Comparison of ENCODE assay signal across 15 cellular contexts in genomic region chr4:8032381-8032780, GRCh38.
DNase-seq lines count a peak whose midpoint lies in the region; ATAC-seq and TF ChIP-seq lines count a peak whose summit lies in the region.
"Had no signal": no experiment of that assay in that cellular context is flagged by ENCODE, and none has a peak within 500 bp of the region (broad histone marks: within the 10 kb centered on the region; RNA-seq: fewer than 3 reads in every experiment).

No MANE protein-coding gene starts in this region.

- no peaks in the 10 kb centered on the region for H3K9me3 Mint-ChIP-seq in neural progenitor cell
- H3K9me3 Mint-ChIP-seq: CD8-positive, alpha-beta T cell had no signal

- H3K4me1 Mint-ChIP-seq in neural progenitor cell = peaks cover 3% of the 10 kb centered on the region

- H3K27ac ChIP-seq in right cardiac atrium (ENCODE audit: low read length) (no peak overlapping the region), left ventricle myocardium inferior (replicated peaks) (no peak overlapping the region), neural progenitor cell (no peak overlapping the region), upper lobe of right lung (no peak overlapping the region)
- H3K27ac ChIP-seq: C4-2B had no signal

- DNase-seq in NCI-H1417 (lab: John Stamatoyannopoulos, UW) (peak in 2 of 3 experiments; percentile 11 to 18), NCI-H1417 treated with DMSO at 0.1 percent for 48 hours (lab: John Stamatoyannopoulos, UW) (no peak), right cardiac atrium (peak in 2 of 3 donors; percentile 26 to 34), left ventricle myocardium inferior (no peak), neural progenitor cell (ENCODE audit: low spot score) (no peak), upper lobe of right lung (peak; percentile 56)
- DNase-seq in activated naive CD4-positive, alpha-beta T cell treated with Interleukin-2 at 50 U/mL for 16 hours = no peak
- DNase-seq: 8988T; CD8-positive, alpha-beta T cell; COR-L47; DMS53; GF-D8 had no signal

- H2AFZ ChIP-seq in neural progenitor cell (replicated peaks) = no peak overlapping the region

- H4K20me1 ChIP-seq in neural progenitor cell (ENCODE audit: low read depth) = no peaks in the 10 kb centered on the region

- H3K36me3 Mint-ChIP-seq in neural progenitor cell = no peaks in the 10 kb centered on the region
- H3K36me3 Mint-ChIP-seq: CD8-positive, alpha-beta T cell had no signal

- H3K4me3 ChIP-seq in right cardiac atrium (ENCODE audit: low read length) (no peak overlapping the region), left ventricle myocardium inferior (no peak overlapping the region), neural progenitor cell (no peak overlapping the region), upper lobe of right lung (no peak overlapping the region)
- H3K4me3 ChIP-seq: HAP-1 had no signal

- 86% methylated on average over 23 of the region's 23 CpGs for WGBS in right cardiac atrium

- H3K9ac ChIP-seq in neural progenitor cell = no peak overlapping the region

- intact Hi-C loops in right cardiac atrium (cut with DNase I) (no loop called here), left ventricle myocardium inferior (cut with micrococcal nuclease) (no loop called here), upper lobe of right lung (cut with DNase I) (no loop called here)

- no peak overlapping the region for H3K4me3 Mint-ChIP-seq in neural progenitor cell
- H3K4me3 Mint-ChIP-seq: CD8-positive, alpha-beta T cell had no signal

- no peaks in the 10 kb centered on the region for H3K79me2 ChIP-seq in neural progenitor cell (ENCODE audit: low read depth)

- no peak for TF ChIP-seq CTCF in left ventricle myocardium inferior (IDR thresholded peaks at IDR 0.05; ENCODE audit: borderline replicate concordance)
- no peak for TF ChIP-seq CTCF in neural progenitor cell (IDR thresholded peaks at IDR 0.05)
- no peak for TF ChIP-seq CTCF in upper lobe of right lung (IDR thresholded peaks at IDR 0.05)

- H3K4me1 ChIP-seq in right cardiac atrium (ENCODE audit: control insufficient read depth, insufficient read depth, low read length) = no peaks in the 10 kb centered on the region
- H3K4me1 ChIP-seq in left ventricle myocardium inferior = no peaks in the 10 kb centered on the region
- no peaks in the 10 kb centered on the region for H3K4me1 ChIP-seq in neural progenitor cell
- no peaks in the 10 kb centered on the region for H3K4me1 ChIP-seq in upper lobe of right lung
- H3K4me1 ChIP-seq: HAP-1 had no signal

- no peaks in the 10 kb centered on the region for H3K9me3 ChIP-seq in right cardiac atrium (ENCODE audit: control insufficient read depth, low read length)
- H3K9me3 ChIP-seq in left ventricle myocardium inferior (replicated peaks) = no peaks in the 10 kb centered on the region
- H3K9me3 ChIP-seq in neural progenitor cell (ENCODE audit: low read depth) = no peaks in the 10 kb centered on the region
- no peaks in the 10 kb centered on the region for H3K9me3 ChIP-seq in upper lobe of right lung
- H3K9me3 ChIP-seq: HAP-1 had no signal

- H3K4me2 ChIP-seq in neural progenitor cell = no peak overlapping the region

- peaks cover 2% of the 10 kb centered on the region for H3K36me3 ChIP-seq in left ventricle myocardium inferior
- H3K36me3 ChIP-seq in neural progenitor cell = no peaks in the 10 kb centered on the region
- no peaks in the 10 kb centered on the region for H3K36me3 ChIP-seq in upper lobe of right lung
- H3K36me3 ChIP-seq: HAP-1 had no signal

- ATAC-seq in right cardiac atrium (no peak), upper lobe of right lung (no peak), HG03095 (IDR thresholded peaks at IDR 0.05; ENCODE audit: unreplicated experiment) (no peak)
- ATAC-seq: CD8-positive, alpha-beta T cell had no signal

- H3K27me3 ChIP-seq in right cardiac atrium (ENCODE audit: control insufficient read depth, insufficient read depth) (no peaks in the 10 kb centered on the region), left ventricle myocardium inferior (ENCODE audit: low read depth) (no peaks in the 10 kb centered on the region), neural progenitor cell (no peaks in the 10 kb centered on the region), upper lobe of right lung (no peaks in the 10 kb centered on the region)

- peaks cover 14% of the 10 kb centered on the region for H3K27me3 Mint-ChIP-seq in neural progenitor cell (ENCODE audit: insufficient read depth, low read depth)

- H3K27ac Mint-ChIP-seq in neural progenitor cell = peak overlapping the region; percentile 50
- H3K27ac Mint-ChIP-seq: CD8-positive, alpha-beta T cell had no signal

- H3F3A ChIP-seq in neural progenitor cell (ENCODE audit: low read depth) = no peaks in the 10 kb centered on the region

Comparison
In these comparisons a context has a peak if more than half of its experiments do, and no peak if none do; other contexts are left out.
1. DNase-seq: peak in NCI-H1417 (2 of 3), right cardiac atrium (2 of 3) and upper lobe of right lung (single experiment); none in NCI-H1417 treated with DMSO at 0.1 percent for 48 hours (single experiment), left ventricle myocardium inferior (single experiment), neural progenitor cell (single experiment) and activated naive CD4-positive, alpha-beta T cell treated with Interleukin-2 at 50 U/mL for 16 hours (single experiment).